Comparison of ENCODE assay signal across 9 cellular contexts in genomic region chr2:196291873-196292800, GRCh38.
A peak's percentile ranks its signal among the peaks of the same experiment; 100 is the strongest.
DNase-seq lines count a peak whose midpoint lies in the region; ATAC-seq and TF ChIP-seq lines count a peak whose summit lies in the region.
"Had no signal": no experiment of that assay in that cellular context is flagged by ENCODE, and none has a peak within 500 bp of the region (broad histone marks: within the 10 kb centered on the region; RNA-seq: fewer than 3 reads in every experiment).

No MANE protein-coding gene starts in this region.

- ATAC-seq in Right ventricle myocardium superior (ENCODE audit: poor library complexity) (peak; percentile 79), upper lobe of right lung (peak; percentile 86)

- DNase-seq in Right ventricle myocardium superior (no peak), cardiac septum (ENCODE audit: low spot score) (no peak), epithelial cell of proximal tubule (ENCODE audit: low read depth) (peak; percentile 56), upper lobe of right lung (no peak), Caco-2 (no peak), HEK293T (ENCODE audit: extremely low spot score) (no peak), chondrocyte (ENCODE audit: low spot score) (no peak)
- DNase-seq: DMS 273 treated with DMSO at 0.1 percent for 48 hours had no signal

- peaks cover 9% of the 10 kb centered on the region for H3K9me3 Mint-ChIP-seq in Caco-2 (ENCODE audit: unreplicated experiment)
- H3K9me3 Mint-ChIP-seq in chondrocyte (ENCODE audit: low read depth): no peaks in the 10 kb centered on the region

- no peaks in the 10 kb centered on the region for H3K9me3 ChIP-seq in upper lobe of right lung
- H3K9me3 ChIP-seq in Caco-2: no peaks in the 10 kb centered on the region

- H3K27ac ChIP-seq in KMS-11: peak overlapping the region; percentile 77
- H3K27ac ChIP-seq in upper lobe of right lung: no peak overlapping the region

- no peak for TF ChIP-seq CTCF in KMS-11 (conservative IDR thresholded peaks at IDR 0.05; ENCODE audit: low read depth, low read length)
- no peak for TF ChIP-seq CTCF in epithelial cell of proximal tubule (conservative IDR thresholded peaks at IDR 0.05; ENCODE audit: low read depth, low read length)
- TF ChIP-seq CTCF in upper lobe of right lung (IDR thresholded peaks at IDR 0.05): no peak
- no peak for TF ChIP-seq CTCF in Caco-2 (IDR thresholded peaks at IDR 0.05; ENCODE audit: insufficient read depth in 1 of 2, low read depth in 1 of 2, low read length in 1 of 2, severe bottlenecking in 1 of 2, unreplicated experiment in 1 of 2)
- TF ChIP-seq CTCF in chondrocyte (IDR thresholded peaks at IDR 0.05): no peak

- H3K27me3 ChIP-seq in KMS-11 (ENCODE audit: insufficient read depth, low read depth) (no peaks in the 10 kb centered on the region), upper lobe of right lung (no peaks in the 10 kb centered on the region), Caco-2 (replicated peaks; ENCODE audit: control insufficient read depth, insufficient read depth, low read length) (no peaks in the 10 kb centered on the region)

- no peak overlapping the region for H2AFZ ChIP-seq in KMS-11 (ENCODE audit: low read depth)

- no peaks in the 10 kb centered on the region for H3K36me3 ChIP-seq in KMS-11 (ENCODE audit: insufficient read depth)
- H3K36me3 ChIP-seq in upper lobe of right lung: no peaks in the 10 kb centered on the region
- no peaks in the 10 kb centered on the region for H3K36me3 ChIP-seq in Caco-2 (ENCODE audit: control insufficient read depth, insufficient read depth, low read length)

- H3K4me1 Mint-ChIP-seq in Caco-2 (ENCODE audit: low read depth, unreplicated experiment) (peaks cover 21% of the 10 kb centered on the region), chondrocyte (ENCODE audit: low read depth) (peaks cover 24% of the 10 kb centered on the region)

- H3K4me3 Mint-ChIP-seq in Caco-2 (ENCODE audit: unreplicated experiment): no peak overlapping the region
- H3K4me3 Mint-ChIP-seq in chondrocyte (ENCODE audit: unreplicated experiment): no peak overlapping the region

- CTCF ChIA-PET in Caco-2 (lab: Charles Lee) (no interaction called here), HEK293T (lab: Yijun Ruan, JAX) (no interaction called here)

- POLR2A ChIA-PET in Caco-2 (lab: Charles Lee) (no interaction called here), HEK293T (lab: Yijun Ruan, JAX) (no interaction called here)

- H3K9ac ChIP-seq in KMS-11: peak overlapping the region; percentile 59; the same call in 1 of the 2 replicates

- intact Hi-C loops in Right ventricle myocardium superior (cut with DNase I) (no loop called here), cardiac septum (cut with DNase I) (loop anchor here (10.0 kb wide), 1 partner anchor 463 kb away; no protein-coding TSS in a partner anchor), upper lobe of right lung (cut with DNase I) (no loop called here), Caco-2 (cut with micrococcal nuclease; ENCODE audit: unreplicated experiment) (no loop called here)

- no peaks in the 10 kb centered on the region for H3K27me3 Mint-ChIP-seq in Caco-2 (ENCODE audit: insufficient read depth, unreplicated experiment)
- H3K27me3 Mint-ChIP-seq in chondrocyte (ENCODE audit: low read depth): no peaks in the 10 kb centered on the region

- peak overlapping the region; percentile 90 for H3K4me2 ChIP-seq in KMS-11

- no TSS peak for BruUV-seq in Caco-2 (replicated peaks; lab: Mats Ljungman, UMichigan)

- no peaks in the 10 kb centered on the region for H3K79me2 ChIP-seq in KMS-11 (ENCODE audit: insufficient read depth, low read depth)

- peaks cover 90% of the 10 kb centered on the region for H3K4me1 ChIP-seq in KMS-11 (ENCODE audit: low read depth, poor library complexity, severe bottlenecking)
- H3K4me1 ChIP-seq in upper lobe of right lung: peaks cover 6% of the 10 kb centered on the region
- peaks cover 28% of the 10 kb centered on the region for H3K4me1 ChIP-seq in Caco-2

- H4K20me1 ChIP-seq in KMS-11 (ENCODE audit: insufficient read depth): no peaks in the 10 kb centered on the region

- H3K4me3 ChIP-seq in KMS-11 (IDR thresholded peaks at IDR 0.05; ENCODE audit: insufficient read depth, low read depth, low read length) (no peak overlapping the region), epithelial cell of proximal tubule (ENCODE audit: low read depth, low read length) (no peak overlapping the region), upper lobe of right lung (no peak overlapping the region), Caco-2 (ENCODE audit: low read depth, low read length) (no peak overlapping the region)

- H3K36me3 Mint-ChIP-seq in Caco-2 (ENCODE audit: insufficient read depth, unreplicated experiment) (no peaks in the 10 kb centered on the region), chondrocyte (ENCODE audit: low read depth) (peaks cover 10% of the 10 kb centered on the region)

- H3K27ac Mint-ChIP-seq in Caco-2 (ENCODE audit: unreplicated experiment) (no peak overlapping the region), chondrocyte (ENCODE audit: unreplicated experiment) (no peak overlapping the region)

TF ChIP-seq in HEK293T, 16 proteins besides CTCF, POLR2A, EP300 and RAD21:
- TF ChIP-seq BHLHE40 (IDR thresholded peaks at IDR 0.05; ENCODE audit: borderline replicate concordance): no peak
